2 cellular contexts compared by ENCODE assay signal in genomic region chr1:148493933-148494332, GRCh38. TPM values are rescaled to one million over a fixed set of nuclear protein-coding genes. Genes with fewer than 3 reads are reported as not detected.
"Had no signal": no experiment of that assay in that cellular context is flagged by ENCODE, and none has a peak within 500 bp of the region (broad histone marks: within the 10 kb centered on the region; RNA-seq: fewer than 3 reads in every experiment).

No MANE protein-coding gene starts in this region.

RNA-seq across cellular contexts. Expression of gene PPIAL4G, which starts 10.8 kb away (rescaled TPM):
- total RNA-seq: G401, GM12878 had no signal
- polyA plus RNA-seq: GM12878 had no signal
